Comparison of ENCODE assay signal across 1 cellular context in genomic region chr5:11700376-11700775, GRCh38.
TF ChIP-seq lines count a peak whose summit lies in the region.

No MANE protein-coding gene starts in this region.

TF ChIP-seq in GM23338, 12 proteins besides CTCF, POLR2A, EP300 and RAD21:
- TF ChIP-seq ZNF462 (CRISPR knock-in tag; IDR thresholded peaks at IDR 0.05), result no peak
